In genomic region chr10:97318772-97319651, GRCh38 we compare ENCODE assay signal across 1 cellular context.
TF ChIP-seq lines count a peak whose summit lies in the region.

A gene with protein sequence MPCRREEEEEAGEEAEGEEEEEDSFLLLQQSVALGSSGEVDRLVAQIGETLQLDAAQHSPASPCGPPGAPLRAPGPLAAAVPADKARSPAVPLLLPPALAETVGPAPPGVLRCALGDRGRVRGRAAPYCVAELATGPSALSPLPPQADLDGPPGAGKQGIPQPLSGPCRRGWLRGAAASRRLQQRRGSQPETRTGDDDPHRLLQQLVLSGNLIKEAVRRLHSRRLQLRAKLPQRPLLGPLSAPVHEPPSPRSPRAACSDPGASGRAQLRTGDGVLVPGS (plus strand): TSS chr10:97319271. CDS start chr10:97319454, 183 bp downstream.

TF ChIP-seq in HepG2, 621 proteins besides CTCF, POLR2A, EP300 and RAD21 (continued from another document and continues in another):
- TF ChIP-seq SMAD1 (CRISPR knock-in tag; IDR thresholded peaks at IDR 0.05; ENCODE audit: borderline replicate concordance, low read depth) (peak; percentile 89), HNF4G (IDR thresholded peaks at IDR 0.05; ENCODE audit: borderline replicate concordance, low read depth, low read length) (no peak), HNF4G (CRISPR knock-in tag; IDR thresholded peaks at IDR 0.05; ENCODE audit: borderline replicate concordance, low read depth) (peak; percentile 24; the same call in 1 of the 2 replicates), RBM39 (IDR thresholded peaks at IDR 0.05; ENCODE audit: low read depth, low read length, poor library complexity, severe bottlenecking) (no peak), ZFP37 (CRISPR knock-in tag; IDR thresholded peaks at IDR 0.05; ENCODE audit: borderline replicate concordance) (no peak), POGZ (CRISPR knock-in tag; IDR thresholded peaks at IDR 0.05) (0 out of 2 replicates have a peak, but pooled peaks have one; percentile 57), NR2F6 (IDR thresholded peaks at IDR 0.05) (no peak), NR2F6 (CRISPR knock-in tag; IDR thresholded peaks at IDR 0.05) (no peak), FLYWCH1 (CRISPR knock-in tag; IDR thresholded peaks at IDR 0.05) (peak; percentile 19; the same call in 1 of the 2 replicates), GABPA (IDR thresholded peaks at IDR 0.05; ENCODE audit: low read depth, low read length) (peak; percentile 56), GABPA (CRISPR knock-in tag; IDR thresholded peaks at IDR 0.05; ENCODE audit: low read depth) (peak; percentile 42; the same call in 1 of the 2 replicates), ZBTB34 (CRISPR knock-in tag; IDR thresholded peaks at IDR 0.05) (no peak), SP4 (CRISPR knock-in tag; IDR thresholded peaks at IDR 0.05) (peak; percentile 58; the same call in 1 of the 2 replicates), TGIF2 (CRISPR knock-in tag; IDR thresholded peaks at IDR 0.05) (no peak), MIXL1 (CRISPR knock-in tag; IDR thresholded peaks at IDR 0.05) (no peak), ZNF703 (CRISPR knock-in tag; IDR thresholded peaks at IDR 0.05; ENCODE audit: borderline replicate concordance) (0 out of 2 replicates have a peak, but pooled peaks have one; percentile 17), FOSL2 (CRISPR knock-in tag; IDR thresholded peaks at IDR 0.05) (peak; percentile 57; the same call in 1 of the 2 replicates), NFYC (CRISPR knock-in tag; IDR thresholded peaks at IDR 0.05) (no peak), ZNF280D (CRISPR knock-in tag; IDR thresholded peaks at IDR 0.05) (no peak), ZBTB7B (CRISPR knock-in tag; IDR thresholded peaks at IDR 0.05) (no peak), KDM3A (CRISPR knock-in tag; IDR thresholded peaks at IDR 0.05; ENCODE audit: low read depth) (no peak), ZNF629 (CRISPR knock-in tag; conservative IDR thresholded peaks at IDR 0.05) (0 out of 2 replicates have a peak, but pooled peaks have one; percentile 11), SMAD9 (CRISPR knock-in tag; IDR thresholded peaks at IDR 0.05) (no peak), TCF12 (IDR thresholded peaks at IDR 0.05) (no peak), TCF12 (CRISPR knock-in tag; IDR thresholded peaks at IDR 0.05) (peak; percentile 62), ZNF607 (CRISPR knock-in tag; IDR thresholded peaks at IDR 0.05; ENCODE audit: borderline replicate concordance) (0 out of 2 replicates have a peak, but pooled peaks have one; percentile 48), REST (IDR thresholded peaks at IDR 0.05; ENCODE audit: borderline replicate concordance in 1 of 2, low read depth in 1 of 2, low read length in 2 of 2) (no peak), ATRX (CRISPR knock-in tag; IDR thresholded peaks at IDR 0.05; ENCODE audit: borderline replicate concordance) (no peak), ZFP62 (CRISPR knock-in tag; IDR thresholded peaks at IDR 0.05) (no peak), GATAD2A (CRISPR knock-in tag; IDR thresholded peaks at IDR 0.05) (no peak), AGO2 (optimal IDR thresholded peaks at IDR 0.05; ENCODE audit: low read depth, low read length) (no peak), PBX3 (CRISPR knock-in tag; IDR thresholded peaks at IDR 0.05; ENCODE audit: borderline replicate concordance) (no peak), KAT8 (CRISPR knock-in tag; IDR thresholded peaks at IDR 0.05) (peak; percentile 51; the same call in 1 of the 2 replicates), ZNF230 (CRISPR knock-in tag; IDR thresholded peaks at IDR 0.05) (no peak), MLX (CRISPR knock-in tag; IDR thresholded peaks at IDR 0.05) (no peak), SIX1 (CRISPR knock-in tag; IDR thresholded peaks at IDR 0.05; ENCODE audit: borderline replicate concordance) (no peak), ZFYVE20 (CRISPR knock-in tag; IDR thresholded peaks at IDR 0.05; ENCODE audit: borderline replicate concordance, low read depth) (no peak), ARNT (IDR thresholded peaks at IDR 0.05) (no peak)
- TF ChIP-seq, protein P1, sequence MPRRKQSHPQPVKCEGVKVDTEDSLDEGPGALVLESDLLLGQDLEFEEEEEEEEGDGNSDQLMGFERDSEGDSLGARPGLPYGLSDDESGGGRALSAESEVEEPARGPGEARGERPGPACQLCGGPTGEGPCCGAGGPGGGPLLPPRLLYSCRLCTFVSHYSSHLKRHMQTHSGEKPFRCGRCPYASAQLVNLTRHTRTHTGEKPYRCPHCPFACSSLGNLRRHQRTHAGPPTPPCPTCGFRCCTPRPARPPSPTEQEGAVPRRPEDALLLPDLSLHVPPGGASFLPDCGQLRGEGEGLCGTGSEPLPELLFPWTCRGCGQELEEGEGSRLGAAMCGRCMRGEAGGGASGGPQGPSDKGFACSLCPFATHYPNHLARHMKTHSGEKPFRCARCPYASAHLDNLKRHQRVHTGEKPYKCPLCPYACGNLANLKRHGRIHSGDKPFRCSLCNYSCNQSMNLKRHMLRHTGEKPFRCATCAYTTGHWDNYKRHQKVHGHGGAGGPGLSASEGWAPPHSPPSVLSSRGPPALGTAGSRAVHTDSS (CRISPR knock-in tag; conservative IDR thresholded peaks at IDR 0.05) = no peak
- TF ChIP-seq, protein P2, sequence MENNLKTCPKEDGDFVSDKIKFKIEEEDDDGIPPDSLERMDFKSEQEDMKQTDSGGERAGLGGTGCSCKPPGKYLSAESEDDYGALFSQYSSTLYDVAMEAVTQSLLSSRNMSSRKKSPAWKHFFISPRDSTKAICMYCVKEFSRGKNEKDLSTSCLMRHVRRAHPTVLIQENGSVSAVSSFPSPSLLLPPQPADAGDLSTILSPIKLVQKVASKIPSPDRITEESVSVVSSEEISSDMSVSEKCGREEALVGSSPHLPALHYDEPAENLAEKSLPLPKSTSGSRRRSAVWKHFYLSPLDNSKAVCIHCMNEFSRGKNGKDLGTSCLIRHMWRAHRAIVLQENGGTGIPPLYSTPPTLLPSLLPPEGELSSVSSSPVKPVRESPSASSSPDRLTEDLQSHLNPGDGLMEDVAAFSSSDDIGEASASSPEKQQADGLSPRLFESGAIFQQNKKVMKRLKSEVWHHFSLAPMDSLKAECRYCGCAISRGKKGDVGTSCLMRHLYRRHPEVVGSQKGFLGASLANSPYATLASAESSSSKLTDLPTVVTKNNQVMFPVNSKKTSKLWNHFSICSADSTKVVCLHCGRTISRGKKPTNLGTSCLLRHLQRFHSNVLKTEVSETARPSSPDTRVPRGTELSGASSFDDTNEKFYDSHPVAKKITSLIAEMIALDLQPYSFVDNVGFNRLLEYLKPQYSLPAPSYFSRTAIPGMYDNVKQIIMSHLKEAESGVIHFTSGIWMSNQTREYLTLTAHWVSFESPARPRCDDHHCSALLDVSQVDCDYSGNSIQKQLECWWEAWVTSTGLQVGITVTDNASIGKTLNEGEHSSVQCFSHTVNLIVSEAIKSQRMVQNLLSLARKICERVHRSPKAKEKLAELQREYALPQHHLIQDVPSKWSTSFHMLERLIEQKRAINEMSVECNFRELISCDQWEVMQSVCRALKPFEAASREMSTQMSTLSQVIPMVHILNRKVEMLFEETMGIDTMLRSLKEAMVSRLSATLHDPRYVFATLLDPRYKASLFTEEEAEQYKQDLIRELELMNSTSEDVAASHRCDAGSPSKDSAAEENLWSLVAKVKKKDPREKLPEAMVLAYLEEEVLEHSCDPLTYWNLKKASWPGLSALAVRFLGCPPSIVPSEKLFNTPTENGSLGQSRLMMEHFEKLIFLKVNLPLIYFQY (CRISPR knock-in tag; IDR thresholded peaks at IDR 0.05; ENCODE audit: borderline replicate concordance) = no peak
- TF ChIP-seq, protein P3, sequence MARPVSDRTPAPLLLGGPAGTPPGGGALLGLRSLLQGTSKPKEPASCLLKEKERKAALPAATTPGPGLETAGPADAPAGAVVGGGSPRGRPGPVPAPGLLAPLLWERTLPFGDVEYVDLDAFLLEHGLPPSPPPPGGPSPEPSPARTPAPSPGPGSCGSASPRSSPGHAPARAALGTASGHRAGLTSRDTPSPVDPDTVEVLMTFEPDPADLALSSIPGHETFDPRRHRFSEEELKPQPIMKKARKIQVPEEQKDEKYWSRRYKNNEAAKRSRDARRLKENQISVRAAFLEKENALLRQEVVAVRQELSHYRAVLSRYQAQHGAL (CRISPR knock-in tag; IDR thresholded peaks at IDR 0.05; ENCODE audit: not compliant biosample characterization) = no peak
- TF ChIP-seq, protein P4, sequence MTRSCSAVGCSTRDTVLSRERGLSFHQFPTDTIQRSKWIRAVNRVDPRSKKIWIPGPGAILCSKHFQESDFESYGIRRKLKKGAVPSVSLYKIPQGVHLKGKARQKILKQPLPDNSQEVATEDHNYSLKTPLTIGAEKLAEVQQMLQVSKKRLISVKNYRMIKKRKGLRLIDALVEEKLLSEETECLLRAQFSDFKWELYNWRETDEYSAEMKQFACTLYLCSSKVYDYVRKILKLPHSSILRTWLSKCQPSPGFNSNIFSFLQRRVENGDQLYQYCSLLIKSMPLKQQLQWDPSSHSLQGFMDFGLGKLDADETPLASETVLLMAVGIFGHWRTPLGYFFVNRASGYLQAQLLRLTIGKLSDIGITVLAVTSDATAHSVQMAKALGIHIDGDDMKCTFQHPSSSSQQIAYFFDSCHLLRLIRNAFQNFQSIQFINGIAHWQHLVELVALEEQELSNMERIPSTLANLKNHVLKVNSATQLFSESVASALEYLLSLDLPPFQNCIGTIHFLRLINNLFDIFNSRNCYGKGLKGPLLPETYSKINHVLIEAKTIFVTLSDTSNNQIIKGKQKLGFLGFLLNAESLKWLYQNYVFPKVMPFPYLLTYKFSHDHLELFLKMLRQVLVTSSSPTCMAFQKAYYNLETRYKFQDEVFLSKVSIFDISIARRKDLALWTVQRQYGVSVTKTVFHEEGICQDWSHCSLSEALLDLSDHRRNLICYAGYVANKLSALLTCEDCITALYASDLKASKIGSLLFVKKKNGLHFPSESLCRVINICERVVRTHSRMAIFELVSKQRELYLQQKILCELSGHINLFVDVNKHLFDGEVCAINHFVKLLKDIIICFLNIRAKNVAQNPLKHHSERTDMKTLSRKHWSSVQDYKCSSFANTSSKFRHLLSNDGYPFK (CRISPR knock-in tag; IDR thresholded peaks at IDR 0.05; ENCODE audit: borderline replicate concordance) = no peak
